13 cellular contexts compared by ENCODE assay signal in genomic region chr1:234759888-234760287, GRCh38.
"Had no signal": no experiment of that assay in that cellular context is flagged by ENCODE, and none has a peak within 500 bp of the region (broad histone marks: within the 10 kb centered on the region; RNA-seq: fewer than 3 reads in every experiment).

No MANE protein-coding gene starts in this region.

- H3K27ac Mint-ChIP-seq: brain had no signal

- ATAC-seq: foreskin keratinocyte, left cardiac atrium had no signal

- H3K4me3 ChIP-seq: esophagus squamous epithelium, lower lobe of right lung, uterus had no signal

- H3K36me3 ChIP-seq: esophagus squamous epithelium, lower lobe of right lung, uterus had no signal

- H3K27ac ChIP-seq: esophagus squamous epithelium, foreskin keratinocyte, lower lobe of right lung, uterus had no signal

- H3K4me1 ChIP-seq: uterus had no signal

- H3K9me3 Mint-ChIP-seq: nephron had no signal

- H3K4me3 Mint-ChIP-seq: brain, nephron had no signal

- H3K36me3 Mint-ChIP-seq: activated naive CD8-positive, alpha-beta T cell; brain had no signal

- H3K9me3 ChIP-seq: esophagus squamous epithelium, lower lobe of right lung, uterus had no signal

- H3K27me3 Mint-ChIP-seq: activated naive CD8-positive, alpha-beta T cell; brain had no signal

- DNase-seq: activated CD4-positive, CD25-positive, alpha-beta regulatory T cell; activated effector memory CD4-positive, alpha-beta T cell treated with anti-CD3 and anti-CD28 coated beads, Interleukin-2, amount 50 U/mL, for 16 hours; activated T-cell treated with anti-CD3 and anti-CD28 coated beads, Interleukin-2, amount 50 U/mL, for 1 hour; amygdala; esophagus squamous epithelium; foreskin keratinocyte; left cardiac atrium; lower lobe of right lung; T-helper 1 cell; uterus had no signal

- H3K27me3 ChIP-seq: esophagus squamous epithelium, uterus had no signal
